Comparison of ENCODE assay signal across 13 cellular contexts in the genomic region with DNA sequence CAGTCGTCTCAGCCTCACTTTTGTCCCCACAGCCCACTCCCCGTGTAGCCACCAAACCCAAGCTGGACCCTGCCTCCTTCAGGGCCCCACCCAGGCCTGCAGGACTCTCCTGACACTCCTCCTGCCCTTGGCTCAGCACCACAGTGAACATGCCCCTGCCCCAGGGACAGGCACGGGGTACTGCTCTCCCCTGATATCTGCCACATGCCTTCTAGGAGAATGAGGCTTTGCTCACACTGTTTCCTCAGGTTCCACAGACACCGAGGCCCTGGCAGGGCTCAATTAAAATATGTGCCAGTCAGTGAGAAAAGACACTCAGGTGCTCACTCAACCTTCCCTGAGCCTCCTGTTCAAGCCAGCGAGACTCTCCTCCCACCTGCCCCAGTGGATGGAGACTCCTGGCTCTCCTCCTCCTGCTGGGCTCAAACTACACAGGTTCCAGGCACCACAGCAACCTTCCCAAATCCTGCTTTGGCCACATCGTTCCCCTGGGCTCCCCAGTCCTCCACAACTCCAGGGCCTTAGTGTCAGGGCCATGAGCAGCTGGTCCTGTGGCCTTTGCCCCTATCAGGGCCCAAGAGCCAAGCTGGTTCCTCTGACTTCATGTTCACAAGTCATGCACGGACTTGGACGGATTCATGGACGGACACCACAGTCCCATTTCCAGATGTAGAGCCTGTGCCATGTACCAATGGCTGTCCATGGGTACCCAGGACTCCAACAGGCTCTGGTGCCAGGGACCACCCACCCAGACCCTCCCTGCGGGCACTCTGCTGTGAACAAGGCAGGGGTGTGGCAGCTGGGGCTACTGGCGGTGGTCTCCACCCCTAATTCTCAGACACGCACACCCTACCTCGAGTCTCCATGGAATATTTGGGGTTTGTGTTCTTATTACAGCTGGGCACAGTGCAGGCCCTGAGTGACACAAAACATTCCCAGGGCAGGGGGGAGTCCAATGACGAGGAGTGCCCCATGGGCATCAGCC. TPM values are rescaled to one million over a fixed set of nuclear protein-coding genes. Genes with fewer than 3 reads are reported as not detected.
A peak's percentile ranks its signal among the peaks of the same experiment; 100 is the strongest.
DNase-seq lines count a peak whose midpoint lies in the region; ATAC-seq lines count a peak whose summit lies in the region.
"Had no signal": no experiment of that assay in that cellular context is flagged by ENCODE, and none has a peak within 500 bp of the region (broad histone marks: within the 10 kb centered on the region; RNA-seq: fewer than 3 reads in every experiment).

No MANE protein-coding gene starts in this region.

- no peaks in the 10 kb centered on the region for H3K36me3 Mint-ChIP-seq in activated CD8-positive, alpha-beta memory T cell treated with anti-CD3 and anti-CD28 coated beads, Interleukin-2, amount 10 ng/mL, durations not matched to agents 7 days and 5 days
- peaks cover 12% of the 10 kb centered on the region for H3K36me3 Mint-ChIP-seq in IgD-negative memory B cell
- H3K36me3 Mint-ChIP-seq in stimulated activated effector memory CD8-positive, alpha-beta T cell treated with anti-CD3 and anti-CD28 coated beads, Interleukin-12 subunit alpha, Interleukin-12 subunit beta, amount 100 ng/mL, for 72 hours, result peaks cover 6% of the 10 kb centered on the region

- H3K27ac Mint-ChIP-seq in activated CD8-positive, alpha-beta memory T cell treated with anti-CD3 and anti-CD28 coated beads, Interleukin-2, amount 10 ng/mL, durations not matched to agents 7 days and 5 days, result no peak overlapping the region
- H3K27ac Mint-ChIP-seq in IgD-negative memory B cell, result peak overlapping the region; percentile 91 to 96 (median 96)
- H3K27ac Mint-ChIP-seq in stimulated activated effector memory CD8-positive, alpha-beta T cell treated with anti-CD3 and anti-CD28 coated beads, Interleukin-12 subunit alpha, Interleukin-12 subunit beta, amount 100 ng/mL, for 72 hours, result peak overlapping the region; percentile 76

- peak; percentile 30 for DNase-seq in activated CD8-positive, alpha-beta memory T cell treated with anti-CD3 and anti-CD28 coated beads, Interleukin-2, amount 10 ng/mL, durations not matched to agents 7 days and 5 days
- no peak for DNase-seq in activated CD8-positive, alpha-beta memory T cell treated with anti-CD3 and anti-CD28 coated beads, Interleukin-2, amount 50 U/mL, for 48 hours
- DNase-seq in ecto neural progenitor cell (ENCODE audit: low spot score) (peak; percentile 40), NCI-H1930 (lab: John Stamatoyannopoulos, UW) (no peak), NCI-H2081 treated with DMSO at 0.1 percent for 48 hours (lab: John Stamatoyannopoulos, UW) (no peak)
- DNase-seq in stimulated activated effector memory CD8-positive, alpha-beta T cell treated with anti-CD3 and anti-CD28 coated beads, Interleukin-12 subunit alpha, Interleukin-12 subunit beta, amount 100 ng/mL, for 72 hours (ENCODE audit: low spot score in 2 of 2), result no peak
- no peak for DNase-seq in effector CD8-positive, alpha-beta T cell (lab: John Stamatoyannopoulos, UW)
- DNase-seq: activated CD4-positive, CD25-positive, alpha-beta regulatory T cell; erythroblast; MM.1S; NCI-H2081; T-cell had no signal

- no peaks in the 10 kb centered on the region for H3K27me3 Mint-ChIP-seq in activated CD8-positive, alpha-beta memory T cell treated with anti-CD3 and anti-CD28 coated beads, Interleukin-2, amount 10 ng/mL, durations not matched to agents 7 days and 5 days
- no peaks in the 10 kb centered on the region for H3K27me3 Mint-ChIP-seq in IgD-negative memory B cell
- H3K27me3 Mint-ChIP-seq: T-cell had no signal

- CTCF ChIA-PET in activated CD8-positive, alpha-beta memory T cell treated with anti-CD3 and anti-CD28 coated beads, Interleukin-2, amount 10 ng/mL, durations not matched to agents 7 days and 5 days (lab: Charles Lee), result interaction anchor here (1.5 kb wide), 1 partner anchor 8 kb away, joined by 3 read pairs; no protein-coding TSS in a partner anchor

- no peak overlapping the region for H3K4me3 Mint-ChIP-seq in activated CD8-positive, alpha-beta memory T cell treated with anti-CD3 and anti-CD28 coated beads, Interleukin-2, amount 10 ng/mL, durations not matched to agents 7 days and 5 days
- H3K4me3 Mint-ChIP-seq in IgD-negative memory B cell, result peak overlapping the region; percentile 89 to 98 (median 94)
- no peak overlapping the region for H3K4me3 Mint-ChIP-seq in stimulated activated effector memory CD8-positive, alpha-beta T cell treated with anti-CD3 and anti-CD28 coated beads, Interleukin-12 subunit alpha, Interleukin-12 subunit beta, amount 100 ng/mL, for 72 hours
- H3K4me3 Mint-ChIP-seq: T-cell had no signal

- H3K4me1 Mint-ChIP-seq in activated CD8-positive, alpha-beta memory T cell treated with anti-CD3 and anti-CD28 coated beads, Interleukin-2, amount 10 ng/mL, durations not matched to agents 7 days and 5 days, result peaks cover 10% of the 10 kb centered on the region
- H3K4me1 Mint-ChIP-seq in IgD-negative memory B cell, result peaks cover 46 to 73% (median 72%) of the 10 kb centered on the region in 3 donors
- H3K4me1 Mint-ChIP-seq in stimulated activated effector memory CD8-positive, alpha-beta T cell treated with anti-CD3 and anti-CD28 coated beads, Interleukin-12 subunit alpha, Interleukin-12 subunit beta, amount 100 ng/mL, for 72 hours, result peaks cover 50% of the 10 kb centered on the region

- no peaks in the 10 kb centered on the region for H3K9me3 Mint-ChIP-seq in activated CD8-positive, alpha-beta memory T cell treated with anti-CD3 and anti-CD28 coated beads, Interleukin-2, amount 10 ng/mL, durations not matched to agents 7 days and 5 days (ENCODE audit: low read depth)
- no peaks in the 10 kb centered on the region for H3K9me3 Mint-ChIP-seq in IgD-negative memory B cell
- H3K9me3 Mint-ChIP-seq in stimulated activated effector memory CD8-positive, alpha-beta T cell treated with anti-CD3 and anti-CD28 coated beads, Interleukin-12 subunit alpha, Interleukin-12 subunit beta, amount 100 ng/mL, for 72 hours, result no peaks in the 10 kb centered on the region
- H3K9me3 Mint-ChIP-seq: T-cell had no signal

- no peak for ATAC-seq in activated CD8-positive, alpha-beta memory T cell treated with anti-CD3 and anti-CD28 coated beads, Interleukin-2, amount 10 ng/mL, durations not matched to agents 7 days and 5 days
- ATAC-seq in stimulated activated effector memory CD8-positive, alpha-beta T cell treated with anti-CD3 and anti-CD28 coated beads, Interleukin-12 subunit alpha, Interleukin-12 subunit beta, amount 100 ng/mL, for 72 hours, result no peak
- ATAC-seq: T-cell had no signal

RNA-seq across cellular contexts. Expression of a gene that starts 36.6 kb away (rescaled TPM):
- 10 to 100 TPM; 26.4 to 27.2 TPM for total RNA-seq in activated CD8-positive, alpha-beta memory T cell treated with anti-CD3 and anti-CD28 coated beads, Interleukin-2, amount 10 ng/mL, durations not matched to agents 7 days and 5 days
- 32.8 TPM for polyA plus RNA-seq in IgD-negative memory B cell

RNA-seq across cellular contexts. Expression of a gene that starts 58.1 kb away (rescaled TPM):
- total RNA-seq in activated CD8-positive, alpha-beta memory T cell treated with anti-CD3 and anti-CD28 coated beads, Interleukin-2, amount 10 ng/mL, durations not matched to agents 7 days and 5 days, result 10 to 100 TPM; 11.4 to 15.1 TPM
- polyA plus RNA-seq in IgD-negative memory B cell, result 5.2 TPM

Comparison
In these comparisons a context has a peak if more than half of its experiments do, and no peak if none do; other contexts are left out.
1. DNase-seq: peak in activated CD8-positive, alpha-beta memory T cell treated with anti-CD3 and anti-CD28 coated beads, Interleukin-2, amount 10 ng/mL, durations not matched to agents 7 days and 5 days (single experiment) and ecto neural progenitor cell (single experiment); none in activated CD8-positive, alpha-beta memory T cell treated with anti-CD3 and anti-CD28 coated beads, Interleukin-2, amount 50 U/mL, for 48 hours (single experiment), stimulated activated effector memory CD8-positive, alpha-beta T cell treated with anti-CD3 and anti-CD28 coated beads, Interleukin-12 subunit alpha, Interleukin-12 subunit beta, amount 100 ng/mL, for 72 hours (0 of 2), NCI-H1930 (0 of 2), effector CD8-positive, alpha-beta T cell (single experiment) and NCI-H2081 treated with DMSO at 0.1 percent for 48 hours (single experiment).
2. H3K4me3 Mint-ChIP-seq: peak in IgD-negative memory B cell (4 of 4); none in activated CD8-positive, alpha-beta memory T cell treated with anti-CD3 and anti-CD28 coated beads, Interleukin-2, amount 10 ng/mL, durations not matched to agents 7 days and 5 days (single experiment) and stimulated activated effector memory CD8-positive, alpha-beta T cell treated with anti-CD3 and anti-CD28 coated beads, Interleukin-12 subunit alpha, Interleukin-12 subunit beta, amount 100 ng/mL, for 72 hours (single experiment).